8 cellular contexts compared by ENCODE assay signal in genomic region chr20:42744756-42745465, GRCh38.
"Had no signal": no experiment of that assay in that cellular context is flagged by ENCODE, and none has a peak within 500 bp of the region (broad histone marks: within the 10 kb centered on the region; RNA-seq: fewer than 3 reads in every experiment).

No MANE protein-coding gene starts in this region.

- H3K27ac ChIP-seq: GM23248, HL-60 had no signal

- FAIRE-seq: K562 had no signal

- H3K36me3 ChIP-seq: HAP-1 had no signal

- DNase-seq: GM23248, GOT3, H7, HFFc6, IMR-90 had no signal

- H3K4me1 ChIP-seq: HAP-1 had no signal

- H3K9ac ChIP-seq: GM23248 had no signal

- H3K4me3 ChIP-seq: GM23248, HAP-1, K562 had no signal
